14 cellular contexts compared by ENCODE assay signal in the genomic region with DNA sequence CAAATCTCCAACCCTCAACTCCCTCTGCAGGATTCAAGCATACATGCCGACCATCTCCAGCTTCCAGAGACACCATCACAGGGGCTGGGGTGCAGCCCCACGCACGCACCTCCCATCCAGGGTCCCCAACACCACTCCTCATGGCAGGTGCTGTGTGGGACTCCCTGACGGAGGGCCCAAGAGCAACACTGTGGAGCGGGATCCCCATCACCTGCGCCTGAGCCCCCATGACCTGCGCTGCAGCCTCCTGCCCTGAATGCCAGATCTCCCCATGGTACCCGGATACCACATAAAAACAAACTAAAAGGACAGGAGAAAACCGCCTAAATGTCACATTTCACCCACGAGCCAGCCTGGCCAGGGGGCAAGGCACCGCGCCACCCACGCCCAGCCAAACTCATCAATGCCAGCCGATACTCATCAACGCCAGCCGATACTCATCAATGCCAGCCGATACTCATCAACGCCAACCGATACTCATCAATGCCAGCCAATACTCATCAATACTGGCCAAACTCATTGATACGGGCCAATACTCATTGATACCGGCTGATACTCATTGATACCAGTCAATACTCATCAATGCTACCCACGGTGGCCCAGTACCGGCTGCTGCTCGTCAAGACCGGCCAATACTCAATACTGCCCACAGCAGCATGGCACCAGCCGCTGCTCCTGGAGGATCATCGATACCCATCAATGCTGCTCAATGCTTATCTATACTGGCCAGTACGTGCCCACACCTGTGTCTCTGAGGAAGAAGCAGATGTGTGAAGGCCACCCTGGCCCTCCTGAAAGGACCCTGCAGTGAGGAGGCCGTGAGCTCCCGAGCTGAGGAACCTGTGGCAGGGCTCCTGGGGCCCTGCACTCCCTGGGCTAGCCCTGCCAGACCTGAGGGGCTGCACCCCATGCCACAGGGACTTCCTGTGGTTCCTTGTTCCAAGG. TPM values are rescaled to one million over a fixed set of nuclear protein-coding genes. Genes with fewer than 3 reads are reported as not detected.
DNase-seq lines count a peak whose midpoint lies in the region; ATAC-seq, FAIRE-seq and TF ChIP-seq lines count a peak whose summit lies in the region.
"Had no signal": no experiment of that assay in that cellular context is flagged by ENCODE, and none has a peak within 500 bp of the region (broad histone marks: within the 10 kb centered on the region; RNA-seq: fewer than 3 reads in every experiment).

No MANE protein-coding gene starts in this region.

- POLR2A ChIA-PET in naive thymus-derived CD8-positive, alpha-beta T cell (lab: Charles Lee) = no interaction called here
- POLR2A ChIA-PET in HepG2 (lab: Yijun Ruan, JAX) = no interaction called here

- H3K4me3 Mint-ChIP-seq in naive thymus-derived CD8-positive, alpha-beta T cell = peak overlapping the region in 8 of 10 donors; percentile 4 to 59 (median 40)

- 0 out of 2 replicates have a peak, but pooled peaks cover 5% of the 10 kb centered on the region for H3K4me1 ChIP-seq in BE2C
- H3K4me1 ChIP-seq in body of pancreas = peaks cover 72% of the 10 kb centered on the region
- H3K4me1 ChIP-seq in HepG2 (ENCODE audit: insufficient read depth, low read length) = peaks cover 25% of the 10 kb centered on the region

- H3K36me3 Mint-ChIP-seq in naive thymus-derived CD8-positive, alpha-beta T cell = peaks cover 0 to 27% (median 3%) of the 10 kb centered on the region in 3 donors

- TF ChIP-seq CTCF in BE2C (IDR thresholded peaks at IDR 0.05; ENCODE audit: low read depth, low read length) (no peak), D721Med (IDR thresholded peaks at IDR 0.05; ENCODE audit: insufficient read depth, missing control alignments) (no peak), body of pancreas (IDR thresholded peaks at IDR 0.05) (no peak), HepG2 (CRISPR knock-in tag; IDR thresholded peaks at IDR 0.05) (no peak)

- no peak for TF ChIP-seq EP300 in HepG2 (IDR thresholded peaks at IDR 0.05; ENCODE audit: low read depth in 2 of 2, low read length in 2 of 2)
- no peak for TF ChIP-seq EP300 in HepG2 (CRISPR knock-in tag; IDR thresholded peaks at IDR 0.05; ENCODE audit: borderline replicate concordance)

- H3K36me3 ChIP-seq in BE2C = peaks cover 27% of the 10 kb centered on the region
- H3K36me3 ChIP-seq in body of pancreas (replicated peaks in 1 of 2; ENCODE audit: insufficient read depth in 1 of 2, low read depth in 2 of 2) = peaks cover 5 to 7% of the 10 kb centered on the region in 2 donors
- H3K36me3 ChIP-seq in HepG2 (replicated peaks in 1 of 2; ENCODE audit: control insufficient read depth in 1 of 2, insufficient read depth in 2 of 2, low read length in 2 of 2) = peaks cover 8 to 29% of the 10 kb centered on the region in 2 experiments

- peaks cover 23 to 69% (median 59%) of the 10 kb centered on the region in 4 donors for H3K4me1 Mint-ChIP-seq in naive thymus-derived CD8-positive, alpha-beta T cell

- CTCF ChIA-PET in HepG2 (lab: Yijun Ruan, JAX; ENCODE audit: low intra/inter-chr PET ratio, low total read pairs) = no interaction called here

- H3K9me3 Mint-ChIP-seq in naive thymus-derived CD8-positive, alpha-beta T cell = no peaks in the 10 kb centered on the region

- H4K20me1 ChIP-seq in HepG2 (ENCODE audit: insufficient read depth, low read length) = peaks cover 56% of the 10 kb centered on the region

- no peak overlapping the region for H3K4me3 ChIP-seq in BE2C (ENCODE audit: low read depth, low read length)
- no peak overlapping the region for H3K4me3 ChIP-seq in body of pancreas
- H3K4me3 ChIP-seq in HepG2 (replicated peaks in 1 of 3; ENCODE audit: insufficient read depth in 1 of 3, low read depth in 2 of 3, low read length in 3 of 3) = no peak overlapping the region
- H3K4me3 ChIP-seq: adrenal gland had no signal

- peak overlapping the region in 9 of 10 donors; percentile 9 to 85 (median 60) for H3K27ac Mint-ChIP-seq in naive thymus-derived CD8-positive, alpha-beta T cell

- peak; percentile 2 for DNase-seq in BE2C
- peak; percentile 13 for DNase-seq in D721Med (ENCODE audit: insufficient read length, low spot score)
- peak in 2 of 4 donors; percentile 11 to 12 for DNase-seq in body of pancreas
- no peak for DNase-seq in naive thymus-derived CD8-positive, alpha-beta T cell
- DNase-seq in NCI-H226 = no peak
- no peak for DNase-seq in stimulated activated CD8-positive, alpha-beta memory T cell treated with anti-CD3 and anti-CD28 coated beads, Interleukin-4, amount 100 ng/mL, for 48 hours
- no peak for DNase-seq in HepG2 (ENCODE audit: low spot score)
- no peak for DNase-seq in pons (ENCODE audit: low spot score)
- DNase-seq: activated CD4-positive, alpha-beta T cell treated with anti-CD3 and anti-CD28 coated beads, Interleukin-2, amount 50 U/mL, for 4 hours; NCI-H1048; PC-3; stimulated activated CD4-positive, alpha-beta T cell treated with anti-CD3 and anti-CD28 coated beads, Interleukin-2, amount 100 ng/mL, for 24 hours had no signal

- no peak overlapping the region for H2AFZ ChIP-seq in HepG2 (ENCODE audit: low read length)

- H3K27me3 ChIP-seq in BE2C (no peaks in the 10 kb centered on the region), body of pancreas (no peaks in the 10 kb centered on the region), HepG2 (ENCODE audit: control insufficient read depth in 1 of 2, insufficient read depth in 2 of 2, low read length in 2 of 2) (no peaks in the 10 kb centered on the region)
- H3K27me3 ChIP-seq: adrenal gland had no signal

- H3K9ac ChIP-seq in HepG2 (ENCODE audit: insufficient read depth, low read depth, low read length) = no peak overlapping the region

- intact Hi-C loops in body of pancreas (cut with DNase I) = no loop called here
- intact Hi-C loops in HepG2 (cut with micrococcal nuclease; ENCODE audit: unreplicated experiment) = no loop called here

- H3K27ac ChIP-seq in body of pancreas (peak overlapping the region in 3 of 4 donors; percentile 12 to 97 (median 43)), HepG2 (ENCODE audit: extremely low read length, insufficient read depth, low read length) (no peak overlapping the region)

- 84% methylated on average over 20 to 29 of the region's 30 CpGs for WGBS in body of pancreas, 2 donors
- 95% methylated on average over 22 of the region's 30 CpGs for WGBS in HepG2 (ENCODE audit: low lambda C conversion rate)

- FAIRE-seq in D721Med (lab: Jason Lieb, UNC) (no peak), HepG2 (lab: Jason Lieb, UNC) (no peak)
- FAIRE-seq: colon had no signal

- BruUV-seq in HepG2 (replicated peaks; lab: Mats Ljungman, UMichigan) = no TSS peak

- no peak overlapping the region for H3K4me2 ChIP-seq in HepG2 (ENCODE audit: low read depth, low read length)

- peaks cover 78% of the 10 kb centered on the region for H3K79me2 ChIP-seq in HepG2 (ENCODE audit: insufficient read depth, low read length)

- ATAC-seq in body of pancreas (no peak), HepG2 (no peak)
- no peak for ATAC-seq in naive thymus-derived CD8-positive, alpha-beta T cell
- ATAC-seq: PC-3 had no signal

- TF ChIP-seq RAD21 in HepG2 (CRISPR knock-in tag; IDR thresholded peaks at IDR 0.05) = no peak

- no peak for TF ChIP-seq POLR2A in body of pancreas (IDR thresholded peaks at IDR 0.05)
- no peak for TF ChIP-seq POLR2A in HepG2 (IDR thresholded peaks at IDR 0.05; ENCODE audit: insufficient read depth in 1 of 2, low read depth in 2 of 2, low read length in 2 of 2)

- H3K9me3 ChIP-seq in BE2C (no peaks in the 10 kb centered on the region), body of pancreas (no peaks in the 10 kb centered on the region), HepG2 (ENCODE audit: low read length) (no peaks in the 10 kb centered on the region)
- H3K9me3 ChIP-seq: adrenal gland had no signal

- in situ Hi-C loops in HepG2 (cut with HindIII; ENCODE audit: extremely low pct_ligation_motif_present, low pct_unique_long_range_greater_than_20kb) = no loop called here

- no peaks in the 10 kb centered on the region for H3K27me3 Mint-ChIP-seq in naive thymus-derived CD8-positive, alpha-beta T cell

RNA-seq across cellular contexts. Expression of a gene that starts 6.2 kb away (rescaled TPM):
- polyA plus RNA-seq in BE2C (2012; ENCODE audit: insufficient read depth, insufficient read length, low read depth) = 352 TPM
- total RNA-seq in body of pancreas (100 to 1,000 TPM; 148 to 458 TPM), HepG2 (2016; rRNA removed; fragmentation: Illumina TruSeq; extraction: Trizol) (106 and 112 TPM in 2 replicates)
- total RNA-seq in naive thymus-derived CD8-positive, alpha-beta T cell = 100 to 1,000 TPM; 189 to 193 TPM
- 100 to 1,000 TPM in 1 of 3 donors, 10 to 100 TPM in 2; 51.0 to 104 (median 93.7) TPM for polyA plus RNA-seq in naive thymus-derived CD8-positive, alpha-beta T cell
- 119 TPM in 2 replicates for total RNA-seq in HepG2 (2016; cell fraction: cytosol; rRNA removed; fragmentation: Illumina TruSeq; extraction: Trizol; ENCODE audit: low read depth)
- 83.8 and 121 TPM in 2 replicates for total RNA-seq in HepG2 (2016; cell fraction: insoluble cytoplasmic fraction; rRNA removed; fragmentation: Illumina TruSeq; extraction: Trizol)
- 133 and 173 TPM in 2 replicates for total RNA-seq in HepG2 (2016; cell fraction: membrane; rRNA removed; fragmentation: Illumina TruSeq; extraction: Trizol)
- 51.5 and 60.9 TPM in 2 replicates for total RNA-seq in HepG2 (2016; cell fraction: nucleus; rRNA removed; fragmentation: Illumina TruSeq; extraction: Trizol)
- polyA plus RNA-seq in HepG2 (2011; rRNA removed) = 78.5 and 123 TPM in 2 replicates
- polyA plus RNA-seq in HepG2 (2011; cell fraction: cytosol; rRNA removed) = 87.2 and 182 TPM in 2 replicates
- 489 and 636 TPM in 2 replicates for polyA plus RNA-seq in HepG2 (2011; cell fraction: nucleus; rRNA removed)
- polyA plus RNA-seq in HepG2 (2012) = 69.0 and 92.6 TPM in 2 replicates
- polyA plus RNA-seq in HepG2 (2016; cell fraction: cytosol; fragmentation: Illumina TruSeq; extraction: Trizol; ENCODE audit: low read depth) = 49.5 and 64.7 TPM in 2 replicates
- 101 and 112 TPM in 2 replicates for polyA plus RNA-seq in HepG2 (2016; cell fraction: insoluble cytoplasmic fraction; fragmentation: Illumina TruSeq; extraction: Trizol; ENCODE audit: low read depth)
- polyA plus RNA-seq in HepG2 (2016; cell fraction: membrane; fragmentation: Illumina TruSeq; extraction: Trizol; ENCODE audit: low read depth) = 103 and 116 TPM in 2 replicates
- 152 and 155 TPM in 2 replicates for polyA plus RNA-seq in HepG2 (2016; cell fraction: nucleus; fragmentation: Illumina TruSeq; extraction: Trizol; ENCODE audit: insufficient read depth, low read depth)
- polyA minus RNA-seq in HepG2 (2011; rRNA and poly(A)+ RNA removed; ENCODE audit: low replicate concordance) = 136 and 350 TPM in 2 replicates
- 85.1 and 100 TPM in 2 replicates for polyA minus RNA-seq in HepG2 (2011; cell fraction: cytosol; rRNA and poly(A)+ RNA removed)
- 47.7 and 48.4 TPM in 2 replicates for polyA minus RNA-seq in HepG2 (2011; cell fraction: nucleus; rRNA and poly(A)+ RNA removed)

RNA-seq across cellular contexts. Expression of a gene that starts 46.9 kb away (rescaled TPM):
- 247 TPM for polyA plus RNA-seq in BE2C (2012; ENCODE audit: insufficient read depth, insufficient read length, low read depth)
- 10 to 100 TPM; 68.7 to 88.0 TPM for total RNA-seq in body of pancreas
- 100 to 1,000 TPM; 107 to 112 TPM for total RNA-seq in naive thymus-derived CD8-positive, alpha-beta T cell
- polyA plus RNA-seq in naive thymus-derived CD8-positive, alpha-beta T cell = 10 to 100 TPM; 56.7 to 75.1 (median 59.2) TPM
- total RNA-seq in HepG2 (2016; rRNA removed; fragmentation: Illumina TruSeq; extraction: Trizol) = 52.0 and 65.2 TPM in 2 replicates
- total RNA-seq in HepG2 (2016; cell fraction: cytosol; rRNA removed; fragmentation: Illumina TruSeq; extraction: Trizol; ENCODE audit: low read depth) = 10.0 and 10.5 TPM in 2 replicates
- 55.0 and 59.4 TPM in 2 replicates for total RNA-seq in HepG2 (2016; cell fraction: insoluble cytoplasmic fraction; rRNA removed; fragmentation: Illumina TruSeq; extraction: Trizol)
- 23.7 and 24.2 TPM in 2 replicates for total RNA-seq in HepG2 (2016; cell fraction: membrane; rRNA removed; fragmentation: Illumina TruSeq; extraction: Trizol)
- total RNA-seq in HepG2 (2016; cell fraction: nucleus; rRNA removed; fragmentation: Illumina TruSeq; extraction: Trizol) = 30.2 and 31.7 TPM in 2 replicates
- polyA plus RNA-seq in HepG2 (2011; rRNA removed) = 57.1 and 60.7 TPM in 2 replicates
- 48.5 and 73.3 TPM in 2 replicates for polyA plus RNA-seq in HepG2 (2011; cell fraction: cytosol; rRNA removed)
- 171 and 221 TPM in 2 replicates for polyA plus RNA-seq in HepG2 (2011; cell fraction: nucleus; rRNA removed)
- polyA plus RNA-seq in HepG2 (2012) = 28.9 and 30.8 TPM in 2 replicates
- 5.9 and 6.3 TPM in 2 replicates for polyA plus RNA-seq in HepG2 (2016; cell fraction: cytosol; fragmentation: Illumina TruSeq; extraction: Trizol; ENCODE audit: low read depth)
- 60.8 and 67.1 TPM in 2 replicates for polyA plus RNA-seq in HepG2 (2016; cell fraction: insoluble cytoplasmic fraction; fragmentation: Illumina TruSeq; extraction: Trizol; ENCODE audit: low read depth)
- polyA plus RNA-seq in HepG2 (2016; cell fraction: membrane; fragmentation: Illumina TruSeq; extraction: Trizol; ENCODE audit: low read depth) = 15.8 and 16.9 TPM in 2 replicates
- polyA plus RNA-seq in HepG2 (2016; cell fraction: nucleus; fragmentation: Illumina TruSeq; extraction: Trizol; ENCODE audit: insufficient read depth, low read depth) = 69.6 and 72.4 TPM in 2 replicates
- 56.6 and 139 TPM in 2 replicates for polyA minus RNA-seq in HepG2 (2011; rRNA and poly(A)+ RNA removed; ENCODE audit: low replicate concordance)
- polyA minus RNA-seq in HepG2 (2011; cell fraction: cytosol; rRNA and poly(A)+ RNA removed) = 41.7 and 45.7 TPM in 2 replicates
- 40.9 and 44.3 TPM in 2 replicates for polyA minus RNA-seq in HepG2 (2011; cell fraction: nucleus; rRNA and poly(A)+ RNA removed)

Comparison
In these comparisons a context has a peak if more than half of its experiments do, and no peak if none do; other contexts are left out.
1. DNase-seq: peak in BE2C (single experiment) and D721Med (single experiment); none in naive thymus-derived CD8-positive, alpha-beta T cell (0 of 10), NCI-H226 (single experiment), stimulated activated CD8-positive, alpha-beta memory T cell treated with anti-CD3 and anti-CD28 coated beads, Interleukin-4, amount 100 ng/mL, for 48 hours (single experiment), HepG2 (single experiment) and pons (single experiment).